In genomic region chr6:77620290-77620882, GRCh38 we compare ENCODE assay signal across 8 cellular contexts. TPM values are rescaled to one million over a fixed set of nuclear protein-coding genes. Genes with fewer than 3 reads are reported as not detected.
DNase-seq lines count a peak whose midpoint lies in the region; ATAC-seq, FAIRE-seq and TF ChIP-seq lines count a peak whose summit lies in the region.

No MANE protein-coding gene starts in this region.

- TF ChIP-seq CTCF in astrocyte (IDR thresholded peaks at IDR 0.05; ENCODE audit: insufficient read depth, low read depth, low read length), result peak; percentile 60
- peak; percentile 36 for TF ChIP-seq CTCF in neural cell (IDR thresholded peaks at IDR 0.05; ENCODE audit: poor library complexity, severe bottlenecking)

- FAIRE-seq in astrocyte (lab: Jason Lieb, UNC), result no peak

- no peaks in the 10 kb centered on the region for H3K4me1 ChIP-seq in astrocyte (ENCODE audit: insufficient read depth, low read length)

- H3K27ac ChIP-seq in astrocyte (ENCODE audit: low read depth, low read length) (no peak overlapping the region), neural cell (ENCODE audit: low read length) (no peak overlapping the region)

- DNase-seq in astrocyte (ENCODE audit: low read depth) (no peak), MG63 (no peak)
- no peak for DNase-seq in activated CD4-positive, alpha-beta T cell treated with anti-CD3 and anti-CD28 coated beads, Interleukin-2, amount 50 U/mL, for 48 hours

- H3K27me3 ChIP-seq in astrocyte (ENCODE audit: insufficient read depth, low read length) (no peaks in the 10 kb centered on the region), neural cell (ENCODE audit: insufficient read depth, low read depth, low read length) (no peaks in the 10 kb centered on the region), MG63 (no peaks in the 10 kb centered on the region)

- H3K4me3 ChIP-seq in astrocyte (ENCODE audit: insufficient read depth, low read depth, low read length), result no peak overlapping the region
- H3K4me3 ChIP-seq in neural cell (ENCODE audit: low read length), result no peak overlapping the region
- H3K4me3 ChIP-seq in MG63, result no peak overlapping the region

- H3K9me3 ChIP-seq in astrocyte (ENCODE audit: insufficient read depth, low read depth, low read length) (no peaks in the 10 kb centered on the region), neural cell (ENCODE audit: low read length) (peaks cover 3% of the 10 kb centered on the region), MG63 (no peaks in the 10 kb centered on the region)

- no peak overlapping the region for H3K4me3 Mint-ChIP-seq in astrocyte (ENCODE audit: unreplicated experiment)

- H3K79me2 ChIP-seq in astrocyte (ENCODE audit: insufficient read depth, low read length) (no peaks in the 10 kb centered on the region), neural cell (replicated peaks; ENCODE audit: insufficient read depth, low read length) (no peaks in the 10 kb centered on the region)

- H3K4me1 Mint-ChIP-seq in astrocyte (ENCODE audit: low read depth, unreplicated experiment), result no peaks in the 10 kb centered on the region

- H3K9me2 ChIP-seq in neural cell (ENCODE audit: insufficient read depth, low read length), result no peaks in the 10 kb centered on the region

- TF ChIP-seq RAD21 in neural cell (conservative IDR thresholded peaks at IDR 0.05), result no peak

- no peak overlapping the region for H3K27ac Mint-ChIP-seq in astrocyte (ENCODE audit: unreplicated experiment)

- H3K9ac ChIP-seq in astrocyte (ENCODE audit: low read length) (no peak overlapping the region), neural cell (ENCODE audit: low read length) (no peak overlapping the region)

- H3K36me3 Mint-ChIP-seq in astrocyte (ENCODE audit: low read depth, unreplicated experiment), result no peaks in the 10 kb centered on the region

- H3K9me3 Mint-ChIP-seq in astrocyte (ENCODE audit: unreplicated experiment), result no peaks in the 10 kb centered on the region

- H3K36me3 ChIP-seq in astrocyte (ENCODE audit: insufficient read depth, low read length), result no peaks in the 10 kb centered on the region
- H3K36me3 ChIP-seq in neural cell (ENCODE audit: insufficient read depth, low read length), result no peaks in the 10 kb centered on the region
- no peaks in the 10 kb centered on the region for H3K36me3 ChIP-seq in MG63

- TF ChIP-seq EP300 in neural cell (conservative IDR thresholded peaks at IDR 0.05; ENCODE audit: poor library complexity, severe bottlenecking), result no peak

- H4K20me1 ChIP-seq in astrocyte (ENCODE audit: insufficient read depth, low read length), result no peaks in the 10 kb centered on the region
- no peaks in the 10 kb centered on the region for H4K20me1 ChIP-seq in neural cell (ENCODE audit: insufficient read depth)

- peak; percentile 78 for ATAC-seq in GM19035 (IDR thresholded peaks at IDR 0.05; ENCODE audit: unreplicated experiment)
- ATAC-seq in HG03432 (IDR thresholded peaks at IDR 0.05; ENCODE audit: unreplicated experiment), result peak; percentile 86
- no peak for ATAC-seq in HG02840 (IDR thresholded peaks at IDR 0.05; ENCODE audit: low FRiP score, unreplicated experiment)
- no peak for ATAC-seq in GM21717 (IDR thresholded peaks at IDR 0.05; ENCODE audit: unreplicated experiment)

- H2AFZ ChIP-seq in astrocyte (ENCODE audit: low read depth, low read length) (no peak overlapping the region), neural cell (ENCODE audit: low read depth, low read length) (no peak overlapping the region)

- no peak overlapping the region for H3K4me2 ChIP-seq in astrocyte (ENCODE audit: low read length)
- H3K4me2 ChIP-seq in neural cell (ENCODE audit: low read length), result no peak overlapping the region

- H3F3A ChIP-seq in neural cell (ENCODE audit: insufficient read depth, low read length, poor library complexity, severe bottlenecking), result no peaks in the 10 kb centered on the region

- no peaks in the 10 kb centered on the region for H3K27me3 Mint-ChIP-seq in astrocyte (ENCODE audit: low read depth, unreplicated experiment)

TF ChIP-seq in neural cell, 6 proteins besides CTCF, POLR2A, EP300 and RAD21:
- no peak for TF ChIP-seq SMC3 (conservative IDR thresholded peaks at IDR 0.05; ENCODE audit: poor library complexity)
- no peak for TF ChIP-seq MXI1 (conservative IDR thresholded peaks at IDR 0.05; ENCODE audit: poor library complexity, severe bottlenecking)
- no peak for TF ChIP-seq REST (IDR thresholded peaks at IDR 0.05; ENCODE audit: borderline replicate concordance)
- no peak for TF ChIP-seq TAF1 (IDR thresholded peaks at IDR 0.05; ENCODE audit: low read depth)
- no peak for TF ChIP-seq EZH2 (IDR thresholded peaks at IDR 0.05; ENCODE audit: borderline replicate concordance, insufficient read depth, low read length, poor library complexity, severe bottlenecking)
- TF ChIP-seq POLR2AphosphoS5 (IDR thresholded peaks at IDR 0.05), result no peak

RNA-seq across cellular contexts. Expression of gene MEI4, which starts 32.5 kb away (rescaled TPM):
- 0.54 and 0.58 TPM in 2 replicates for total RNA-seq in astrocyte
- not detected in 2 replicates for polyA plus RNA-seq in neural cell
- polyA minus RNA-seq in neural cell, result under 0.01 TPM in 1 of 2 replicates, not detected in the other
- total RNA-seq in MG63 (2014; rRNA removed; shearing (Covaris generic); ENCODE audit: low replicate concordance), result not detected in 2 replicates

Comparison
In these comparisons a context has a peak if more than half of its experiments do, and no peak if none do; other contexts are left out.
1. ATAC-seq: peak in GM19035 (single experiment) and HG03432 (single experiment); none in HG02840 (single experiment) and GM21717 (single experiment).